In the genomic region with DNA sequence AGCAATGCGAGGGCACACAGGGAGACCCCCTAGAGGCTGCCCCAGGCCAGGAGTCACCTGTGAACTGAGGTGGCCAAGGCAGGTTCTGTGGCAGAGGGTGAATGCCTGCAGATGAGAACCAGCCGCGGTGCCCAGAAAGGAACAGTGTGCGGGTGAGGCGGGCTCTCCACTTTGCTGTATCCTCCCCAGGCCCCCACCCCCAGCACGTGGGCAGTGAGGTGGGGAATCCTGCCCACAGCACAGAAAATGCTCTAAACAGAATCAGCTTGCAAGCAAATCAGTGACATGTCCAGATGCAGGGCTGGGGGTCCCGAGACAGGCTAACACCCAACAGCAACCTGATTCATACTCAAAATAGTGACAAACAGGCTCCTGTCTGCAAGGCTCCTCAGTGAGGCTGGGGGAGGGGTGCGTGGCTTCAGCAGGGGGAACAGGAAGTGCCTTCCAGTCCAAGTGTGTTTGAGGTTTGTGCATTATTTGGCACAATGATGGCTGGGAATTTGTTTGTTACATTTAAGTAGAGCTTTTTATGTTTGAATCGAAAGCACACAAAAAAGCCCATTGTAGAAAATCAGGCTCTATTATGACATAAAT, we compare ENCODE assay signal across 16 cellular contexts.
DNase-seq lines count a peak whose midpoint lies in the region; ATAC-seq lines count a peak whose summit lies in the region.
"Had no signal": no experiment of that assay in that cellular context is flagged by ENCODE, and none has a peak within 500 bp of the region (broad histone marks: within the 10 kb centered on the region; RNA-seq: fewer than 3 reads in every experiment).

No MANE protein-coding gene starts in this region.

- peak overlapping the region; percentile 20 for H3K27ac ChIP-seq in cingulate gyrus (ENCODE audit: low read depth, low read length)
- peak overlapping the region; percentile 37 for H3K27ac ChIP-seq in substantia nigra (ENCODE audit: low read depth, low read length, poor library complexity, severe bottlenecking)
- H3K27ac ChIP-seq: epithelial cell of prostate, heart left ventricle, parathyroid adenoma had no signal

- DNase-seq in stimulated activated CD4-positive, alpha-beta T cell treated with anti-CD3 and anti-CD28 coated beads, Interleukin-4, amount 100 ng/mL, for 1 hour: peak; percentile 8
- no peak for DNase-seq in stimulated activated CD4-positive, alpha-beta T cell treated with anti-CD3 and anti-CD28 coated beads, Interleukin-1b, Interleukin-23, amount 100 ng/mL, for 48 hours
- DNase-seq in NCI-H2029 treated with DMSO at 0.1 percent for 48 hours (lab: John Stamatoyannopoulos, UW): peak; percentile 26
- DNase-seq in substantia nigra (lab: John Stamatoyannopoulos, UW): peak in 5 of 49 donors; percentile 8 to 29 (median 20)
- DNase-seq in NCI-H187 treated with DMSO at 0.1 percent for 48 hours (lab: John Stamatoyannopoulos, UW): no peak
- DNase-seq: activated CD4-positive, CD25-positive, alpha-beta regulatory T cell; DMS79 treated with DMSO at 0.1 percent for 48 hours; NCI-H1436; NCI-H774 had no signal

- ATAC-seq in GM19467 (IDR thresholded peaks at IDR 0.05; ENCODE audit: unreplicated experiment) (no peak), GM18517 (IDR thresholded peaks at IDR 0.05; ENCODE audit: unreplicated experiment) (no peak)
- ATAC-seq: SK-N-SH treated with all-trans-retinoic acid at 6 μM for 48 hours had no signal

Comparison
In these comparisons a context has a peak if more than half of its experiments do, and no peak if none do; other contexts are left out.
1. DNase-seq: peak in stimulated activated CD4-positive, alpha-beta T cell treated with anti-CD3 and anti-CD28 coated beads, Interleukin-4, amount 100 ng/mL, for 1 hour (single experiment) and NCI-H2029 treated with DMSO at 0.1 percent for 48 hours (single experiment); none in stimulated activated CD4-positive, alpha-beta T cell treated with anti-CD3 and anti-CD28 coated beads, Interleukin-1b, Interleukin-23, amount 100 ng/mL, for 48 hours (single experiment) and NCI-H187 treated with DMSO at 0.1 percent for 48 hours (single experiment).